In genomic region chr9:109401169-109401989, GRCh38 we compare ENCODE assay signal across 7 cellular contexts.
DNase-seq lines count a peak whose midpoint lies in the region; ATAC-seq and TF ChIP-seq lines count a peak whose summit lies in the region.

No MANE protein-coding gene starts in this region.

- no peak overlapping the region for H4K8ac ChIP-seq in neuronal stem cell (ENCODE audit: low read depth, low read length)

- H2BK12ac ChIP-seq in neuronal stem cell (ENCODE audit: low read length), result no peak overlapping the region

- no peak overlapping the region for H2BK15ac ChIP-seq in neuronal stem cell (ENCODE audit: low read length)

- TF ChIP-seq POLR2A in esophagus squamous epithelium (IDR thresholded peaks at IDR 0.05), result no peak

- no peak overlapping the region for H2BK5ac ChIP-seq in neuronal stem cell (ENCODE audit: low read length)

- no peak overlapping the region for H3K4me2 ChIP-seq in neuronal stem cell (ENCODE audit: insufficient read depth, low read length, poor library complexity, severe bottlenecking)

- H3K9me3 ChIP-seq in esophagus squamous epithelium (no peaks in the 10 kb centered on the region), neuronal stem cell (replicated peaks in 1 of 2; ENCODE audit: control insufficient read depth in 2 of 2, insufficient read depth in 1 of 2, low read depth in 1 of 2, low read length in 2 of 2) (no peaks in the 10 kb centered on the region)

- no peak overlapping the region for H3K9ac ChIP-seq in neuronal stem cell (ENCODE audit: low read depth, low read length, poor library complexity)

- H3K36me3 ChIP-seq in esophagus squamous epithelium (peaks cover 0 to 98% (median 4%) of the 10 kb centered on the region in 3 donors), neuronal stem cell (replicated peaks in 1 of 2; ENCODE audit: control insufficient read depth in 2 of 2, insufficient read depth in 2 of 2, low read length in 2 of 2) (no peaks in the 10 kb centered on the region)

- 64 to 74% methylated on average over 12 to 13 of the region's 13 CpGs for WGBS in esophagus squamous epithelium, 2 donors
- no CpG with 5 or more reads among the region's 13 CpGs for WGBS in neuronal stem cell (ENCODE audit: extremely low coverage in 2 of 2, insufficient read length in 2 of 2, insufficient replicate concordance in 1 of 2), 2 donors

- intact Hi-C loops in esophagus squamous epithelium (cut with DNase I), result no loop called here

- DNase-seq in DMS153 (lab: John Stamatoyannopoulos, UW) (peak; percentile 53), KBM-7 (peak; percentile 60), SK-N-DZ (ENCODE audit: low spot score) (peak; percentile 25), esophagus squamous epithelium (lab: John Stamatoyannopoulos, UW) (no peak), neuronal stem cell (ENCODE audit: low spot score) (peak; percentile 63)

- H3K79me1 ChIP-seq in neuronal stem cell (ENCODE audit: low read depth, low read length), result no peaks in the 10 kb centered on the region

- no peak overlapping the region for H3K14ac ChIP-seq in neuronal stem cell (ENCODE audit: low read length)

- H3K23ac ChIP-seq in neuronal stem cell (ENCODE audit: low read depth, low read length, poor library complexity), result no peak overlapping the region

- H2BK120ac ChIP-seq in neuronal stem cell (ENCODE audit: low read depth, low read length), result no peak overlapping the region

- H3K27me3 ChIP-seq in esophagus squamous epithelium, result no peaks in the 10 kb centered on the region
- no peaks in the 10 kb centered on the region for H3K27me3 ChIP-seq in neuronal stem cell (ENCODE audit: control insufficient read depth in 3 of 3, insufficient read depth in 3 of 3, low read depth in 1 of 3, low read length in 3 of 3)

- H3K4ac ChIP-seq in neuronal stem cell (ENCODE audit: low read length), result no peak overlapping the region

- peak in 5 of 6 experiments; percentile 48 to 72 (median 56) for TF ChIP-seq CTCF in esophagus squamous epithelium (IDR thresholded peaks at IDR 0.05)

- H2AFZ ChIP-seq in neuronal stem cell (ENCODE audit: low read length), result no peak overlapping the region

- H3K18ac ChIP-seq in neuronal stem cell (ENCODE audit: low read length), result no peak overlapping the region

- no peak overlapping the region for H4K91ac ChIP-seq in neuronal stem cell (ENCODE audit: low read depth, low read length, poor library complexity)

- no peak overlapping the region for H3K4me3 ChIP-seq in esophagus squamous epithelium
- no peak overlapping the region for H3K4me3 ChIP-seq in neuronal stem cell (ENCODE audit: low read length in 2 of 2)

- peak; percentile 45 for ATAC-seq in GM19043 (IDR thresholded peaks at IDR 0.05; ENCODE audit: low read depth, unreplicated experiment)
- no peak for ATAC-seq in GM19452 (IDR thresholded peaks at IDR 0.05; ENCODE audit: unreplicated experiment)

- in situ Hi-C loops in KBM-7 (cut with MboI; ENCODE audit: low pct_unique_long_range_greater_than_20kb, low sequenced_read_pairs), result no loop called here

- no peak overlapping the region for H3K27ac ChIP-seq in esophagus squamous epithelium
- H3K27ac ChIP-seq in neuronal stem cell (replicated peaks; ENCODE audit: low read length), result no peak overlapping the region

- H2AK5ac ChIP-seq in neuronal stem cell (ENCODE audit: low read depth, low read length), result no peak overlapping the region

- H3K4me1 ChIP-seq in esophagus squamous epithelium (no peaks in the 10 kb centered on the region), neuronal stem cell (ENCODE audit: control insufficient read depth in 2 of 2, insufficient read depth in 1 of 2, low read depth in 1 of 2, low read length in 2 of 2) (peaks cover 6 to 9% of the 10 kb centered on the region in 2 donors)
